Comparison of ENCODE assay signal across 1 cellular context in the genomic region with DNA sequence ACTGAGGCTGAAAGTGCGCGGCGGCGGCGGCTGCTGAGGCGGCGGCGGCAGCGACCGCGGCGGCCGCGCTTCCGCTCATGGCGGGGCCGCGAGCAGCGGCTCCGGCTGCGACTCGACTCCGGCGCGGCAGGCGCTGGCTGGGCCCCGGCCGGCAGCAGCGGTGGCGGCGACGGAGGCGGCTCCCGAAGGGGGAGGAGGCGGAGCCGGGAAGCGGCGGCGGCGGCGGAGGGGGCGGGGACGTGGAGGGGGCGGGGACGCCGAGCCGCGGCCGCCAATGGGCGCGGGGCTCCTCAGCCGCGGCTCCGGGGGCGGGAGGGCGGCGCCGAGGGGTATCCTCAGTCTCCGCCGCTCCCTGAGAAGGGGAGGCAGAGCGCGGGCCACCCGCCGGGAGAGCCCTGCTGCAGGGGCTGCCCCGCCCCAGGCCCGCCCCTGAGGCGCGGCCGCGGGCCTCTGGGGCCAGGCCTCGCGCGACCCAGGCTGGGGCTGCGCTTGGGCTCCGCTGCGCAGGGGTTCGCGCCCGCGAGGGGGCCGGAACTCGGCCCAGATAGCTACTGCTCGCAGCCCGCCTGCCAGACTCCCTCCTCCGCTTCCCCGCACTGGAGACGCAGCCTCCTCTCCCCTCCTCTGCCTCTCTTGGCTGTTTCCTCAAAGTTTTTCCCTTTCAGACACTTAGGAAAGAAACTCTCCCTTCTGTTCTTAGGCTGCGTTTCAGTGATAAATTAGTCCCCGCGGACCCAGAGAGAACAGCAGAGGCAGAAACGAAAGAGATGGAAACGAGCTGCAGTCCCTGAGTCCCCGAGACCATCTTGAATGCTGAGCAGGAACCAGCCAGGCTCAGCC.
TF ChIP-seq lines count a peak whose summit lies in the region.

No MANE protein-coding gene starts in this region.

TF ChIP-seq in K562, 482 proteins besides CTCF, POLR2A, EP300 and RAD21 (continued from another document and continues in another):
- TF ChIP-seq, protein P1, sequence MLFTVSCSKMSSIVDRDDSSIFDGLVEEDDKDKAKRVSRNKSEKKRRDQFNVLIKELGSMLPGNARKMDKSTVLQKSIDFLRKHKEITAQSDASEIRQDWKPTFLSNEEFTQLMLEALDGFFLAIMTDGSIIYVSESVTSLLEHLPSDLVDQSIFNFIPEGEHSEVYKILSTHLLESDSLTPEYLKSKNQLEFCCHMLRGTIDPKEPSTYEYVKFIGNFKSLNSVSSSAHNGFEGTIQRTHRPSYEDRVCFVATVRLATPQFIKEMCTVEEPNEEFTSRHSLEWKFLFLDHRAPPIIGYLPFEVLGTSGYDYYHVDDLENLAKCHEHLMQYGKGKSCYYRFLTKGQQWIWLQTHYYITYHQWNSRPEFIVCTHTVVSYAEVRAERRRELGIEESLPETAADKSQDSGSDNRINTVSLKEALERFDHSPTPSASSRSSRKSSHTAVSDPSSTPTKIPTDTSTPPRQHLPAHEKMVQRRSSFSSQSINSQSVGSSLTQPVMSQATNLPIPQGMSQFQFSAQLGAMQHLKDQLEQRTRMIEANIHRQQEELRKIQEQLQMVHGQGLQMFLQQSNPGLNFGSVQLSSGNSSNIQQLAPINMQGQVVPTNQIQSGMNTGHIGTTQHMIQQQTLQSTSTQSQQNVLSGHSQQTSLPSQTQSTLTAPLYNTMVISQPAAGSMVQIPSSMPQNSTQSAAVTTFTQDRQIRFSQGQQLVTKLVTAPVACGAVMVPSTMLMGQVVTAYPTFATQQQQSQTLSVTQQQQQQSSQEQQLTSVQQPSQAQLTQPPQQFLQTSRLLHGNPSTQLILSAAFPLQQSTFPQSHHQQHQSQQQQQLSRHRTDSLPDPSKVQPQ (CRISPR knock-in tag; IDR thresholded peaks at IDR 0.05; ENCODE audit: borderline replicate concordance) = no peak
- TF ChIP-seq, protein P2, sequence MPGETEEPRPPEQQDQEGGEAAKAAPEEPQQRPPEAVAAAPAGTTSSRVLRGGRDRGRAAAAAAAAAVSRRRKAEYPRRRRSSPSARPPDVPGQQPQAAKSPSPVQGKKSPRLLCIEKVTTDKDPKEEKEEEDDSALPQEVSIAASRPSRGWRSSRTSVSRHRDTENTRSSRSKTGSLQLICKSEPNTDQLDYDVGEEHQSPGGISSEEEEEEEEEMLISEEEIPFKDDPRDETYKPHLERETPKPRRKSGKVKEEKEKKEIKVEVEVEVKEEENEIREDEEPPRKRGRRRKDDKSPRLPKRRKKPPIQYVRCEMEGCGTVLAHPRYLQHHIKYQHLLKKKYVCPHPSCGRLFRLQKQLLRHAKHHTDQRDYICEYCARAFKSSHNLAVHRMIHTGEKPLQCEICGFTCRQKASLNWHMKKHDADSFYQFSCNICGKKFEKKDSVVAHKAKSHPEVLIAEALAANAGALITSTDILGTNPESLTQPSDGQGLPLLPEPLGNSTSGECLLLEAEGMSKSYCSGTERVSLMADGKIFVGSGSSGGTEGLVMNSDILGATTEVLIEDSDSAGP (CRISPR knock-in tag; IDR thresholded peaks at IDR 0.05) = no peak
- TF ChIP-seq ZNF263 (CRISPR knock-in tag; IDR thresholded peaks at IDR 0.05; ENCODE audit: borderline replicate concordance) (no peak), POLR2AphosphoS2 (IDR thresholded peaks at IDR 0.05; ENCODE audit: low read length) (no peak), NFE2L1 (tag; IDR thresholded peaks at IDR 0.05; ENCODE audit: borderline replicate concordance, low read depth) (no peak), ZNF24 (IDR thresholded peaks at IDR 0.05) (0 out of 2 replicates have a peak, but pooled peaks have one; percentile 17), POLR3A (IDR thresholded peaks at IDR 0.05; ENCODE audit: borderline replicate concordance, extremely low read depth, insufficient read depth, insufficient read length) (no peak), BCOR (IDR thresholded peaks at IDR 0.05) (no peak), CBX5 (IDR thresholded peaks at IDR 0.05; ENCODE audit: borderline replicate concordance, low read depth) (no peak), ZNF239 (CRISPR knock-in tag; IDR thresholded peaks at IDR 0.05) (no peak), LCOR (CRISPR knock-in tag; IDR thresholded peaks at IDR 0.05) (no peak), JUN (IDR thresholded peaks at IDR 0.05; ENCODE audit: borderline replicate concordance, low read depth, low read length) (no peak), JUN (CRISPR knock-in tag; IDR thresholded peaks at IDR 0.05; ENCODE audit: borderline replicate concordance) (no peak), HNRNPH1 (optimal IDR thresholded peaks at IDR 0.05; ENCODE audit: low read depth, low read length) (no peak), FIP1L1 (IDR thresholded peaks at IDR 0.05; ENCODE audit: low read depth, low read length, poor library complexity, severe bottlenecking) (no peak), SMARCE1 (IDR thresholded peaks at IDR 0.05) (no peak), ELF2 (CRISPR knock-in tag; IDR thresholded peaks at IDR 0.05) (no peak), ZNF143 (CRISPR knock-in tag; IDR thresholded peaks at IDR 0.05) (no peak), ZNF232 (CRISPR knock-in tag; IDR thresholded peaks at IDR 0.05) (no peak), NFXL1 (CRISPR knock-in tag; IDR thresholded peaks at IDR 0.05) (no peak), KLF13 (tag; IDR thresholded peaks at IDR 0.05; ENCODE audit: borderline replicate concordance, low read depth) (no peak), SMARCC2 (IDR thresholded peaks at IDR 0.05; ENCODE audit: low read depth) (no peak), BHLHE40 (IDR thresholded peaks at IDR 0.05; ENCODE audit: low read length) (no peak), ARID1B (IDR thresholded peaks at IDR 0.05) (no peak), FOXJ3 (CRISPR knock-in tag; IDR thresholded peaks at IDR 0.05) (no peak), PTRF (tag; IDR thresholded peaks at IDR 0.05) (no peak), ELF4 (CRISPR knock-in tag; IDR thresholded peaks at IDR 0.05) (no peak), FOXM1 (IDR thresholded peaks at IDR 0.05; ENCODE audit: low read depth) (no peak), FOXM1 (CRISPR knock-in tag; IDR thresholded peaks at IDR 0.05; ENCODE audit: low read depth) (no peak), HDAC3 (IDR thresholded peaks at IDR 0.05; ENCODE audit: borderline replicate concordance, partially characterized antibody) (no peak), HDAC2 (IDR thresholded peaks at IDR 0.05) (no peak), TEAD1 (CRISPR knock-in tag; IDR thresholded peaks at IDR 0.05) (no peak), CAMTA2 (CRISPR knock-in tag; conservative IDR thresholded peaks at IDR 0.05) (no peak), KLF16 (IDR thresholded peaks at IDR 0.05) (no peak), RBBP5 (IDR thresholded peaks at IDR 0.05; ENCODE audit: borderline replicate concordance, insufficient read depth, low read length, poor library complexity, severe bottlenecking) (peak; percentile 60), RFX1 (IDR thresholded peaks at IDR 0.05) (no peak), RBM22 (IDR thresholded peaks at IDR 0.05; ENCODE audit: low read depth, low read length, poor library complexity, severe bottlenecking) (no peak)
- TF ChIP-seq, protein P3, sequence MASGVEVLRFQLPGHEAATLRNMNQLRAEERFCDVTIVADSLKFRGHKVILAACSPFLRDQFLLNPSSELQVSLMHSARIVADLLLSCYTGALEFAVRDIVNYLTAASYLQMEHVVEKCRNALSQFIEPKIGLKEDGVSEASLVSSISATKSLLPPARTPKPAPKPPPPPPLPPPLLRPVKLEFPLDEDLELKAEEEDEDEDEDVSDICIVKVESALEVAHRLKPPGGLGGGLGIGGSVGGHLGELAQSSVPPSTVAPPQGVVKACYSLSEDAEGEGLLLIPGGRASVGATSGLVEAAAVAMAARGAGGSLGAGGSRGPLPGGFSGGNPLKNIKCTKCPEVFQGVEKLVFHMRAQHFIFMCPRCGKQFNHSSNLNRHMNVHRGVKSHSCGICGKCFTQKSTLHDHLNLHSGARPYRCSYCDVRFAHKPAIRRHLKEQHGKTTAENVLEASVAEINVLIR (CRISPR knock-in tag; IDR thresholded peaks at IDR 0.05) = no peak
- TF ChIP-seq, protein P4, sequence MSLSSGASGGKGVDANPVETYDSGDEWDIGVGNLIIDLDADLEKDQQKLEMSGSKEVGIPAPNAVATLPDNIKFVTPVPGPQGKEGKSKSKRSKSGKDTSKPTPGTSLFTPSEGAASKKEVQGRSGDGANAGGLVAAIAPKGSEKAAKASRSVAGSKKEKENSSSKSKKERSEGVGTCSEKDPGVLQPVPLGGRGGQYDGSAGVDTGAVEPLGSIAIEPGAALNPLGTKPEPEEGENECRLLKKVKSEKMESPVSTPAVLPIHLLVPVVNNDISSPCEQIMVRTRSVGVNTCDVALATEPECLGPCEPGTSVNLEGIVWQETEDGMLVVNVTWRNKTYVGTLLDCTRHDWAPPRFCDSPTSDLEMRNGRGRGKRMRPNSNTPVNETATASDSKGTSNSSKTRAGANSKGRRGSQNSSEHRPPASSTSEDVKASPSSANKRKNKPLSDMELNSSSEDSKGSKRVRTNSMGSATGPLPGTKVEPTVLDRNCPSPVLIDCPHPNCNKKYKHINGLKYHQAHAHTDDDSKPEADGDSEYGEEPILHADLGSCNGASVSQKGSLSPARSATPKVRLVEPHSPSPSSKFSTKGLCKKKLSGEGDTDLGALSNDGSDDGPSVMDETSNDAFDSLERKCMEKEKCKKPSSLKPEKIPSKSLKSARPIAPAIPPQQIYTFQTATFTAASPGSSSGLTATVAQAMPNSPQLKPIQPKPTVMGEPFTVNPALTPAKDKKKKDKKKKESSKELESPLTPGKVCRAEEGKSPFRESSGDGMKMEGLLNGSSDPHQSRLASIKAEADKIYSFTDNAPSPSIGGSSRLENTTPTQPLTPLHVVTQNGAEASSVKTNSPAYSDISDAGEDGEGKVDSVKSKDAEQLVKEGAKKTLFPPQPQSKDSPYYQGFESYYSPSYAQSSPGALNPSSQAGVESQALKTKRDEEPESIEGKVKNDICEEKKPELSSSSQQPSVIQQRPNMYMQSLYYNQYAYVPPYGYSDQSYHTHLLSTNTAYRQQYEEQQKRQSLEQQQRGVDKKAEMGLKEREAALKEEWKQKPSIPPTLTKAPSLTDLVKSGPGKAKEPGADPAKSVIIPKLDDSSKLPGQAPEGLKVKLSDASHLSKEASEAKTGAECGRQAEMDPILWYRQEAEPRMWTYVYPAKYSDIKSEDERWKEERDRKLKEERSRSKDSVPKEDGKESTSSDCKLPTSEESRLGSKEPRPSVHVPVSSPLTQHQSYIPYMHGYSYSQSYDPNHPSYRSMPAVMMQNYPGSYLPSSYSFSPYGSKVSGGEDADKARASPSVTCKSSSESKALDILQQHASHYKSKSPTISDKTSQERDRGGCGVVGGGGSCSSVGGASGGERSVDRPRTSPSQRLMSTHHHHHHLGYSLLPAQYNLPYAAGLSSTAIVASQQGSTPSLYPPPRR (CRISPR knock-in tag; IDR thresholded peaks at IDR 0.05; ENCODE audit: borderline replicate concordance) = no peak
- TF ChIP-seq, protein P5, sequence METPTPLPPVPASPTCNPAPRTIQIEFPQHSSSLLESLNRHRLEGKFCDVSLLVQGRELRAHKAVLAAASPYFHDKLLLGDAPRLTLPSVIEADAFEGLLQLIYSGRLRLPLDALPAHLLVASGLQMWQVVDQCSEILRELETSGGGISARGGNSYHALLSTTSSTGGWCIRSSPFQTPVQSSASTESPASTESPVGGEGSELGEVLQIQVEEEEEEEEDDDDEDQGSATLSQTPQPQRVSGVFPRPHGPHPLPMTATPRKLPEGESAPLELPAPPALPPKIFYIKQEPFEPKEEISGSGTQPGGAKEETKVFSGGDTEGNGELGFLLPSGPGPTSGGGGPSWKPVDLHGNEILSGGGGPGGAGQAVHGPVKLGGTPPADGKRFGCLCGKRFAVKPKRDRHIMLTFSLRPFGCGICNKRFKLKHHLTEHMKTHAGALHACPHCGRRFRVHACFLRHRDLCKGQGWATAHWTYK (CRISPR knock-in tag; IDR thresholded peaks at IDR 0.05) = no peak
- TF ChIP-seq, protein P6, sequence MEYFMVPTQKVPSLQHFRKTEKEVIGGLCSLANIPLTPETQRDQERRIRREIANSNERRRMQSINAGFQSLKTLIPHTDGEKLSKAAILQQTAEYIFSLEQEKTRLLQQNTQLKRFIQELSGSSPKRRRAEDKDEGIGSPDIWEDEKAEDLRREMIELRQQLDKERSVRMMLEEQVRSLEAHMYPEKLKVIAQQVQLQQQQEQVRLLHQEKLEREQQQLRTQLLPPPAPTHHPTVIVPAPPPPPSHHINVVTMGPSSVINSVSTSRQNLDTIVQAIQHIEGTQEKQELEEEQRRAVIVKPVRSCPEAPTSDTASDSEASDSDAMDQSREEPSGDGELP (CRISPR knock-in tag; IDR thresholded peaks at IDR 0.05; ENCODE audit: borderline replicate concordance) = no peak
- TF ChIP-seq, protein P7, sequence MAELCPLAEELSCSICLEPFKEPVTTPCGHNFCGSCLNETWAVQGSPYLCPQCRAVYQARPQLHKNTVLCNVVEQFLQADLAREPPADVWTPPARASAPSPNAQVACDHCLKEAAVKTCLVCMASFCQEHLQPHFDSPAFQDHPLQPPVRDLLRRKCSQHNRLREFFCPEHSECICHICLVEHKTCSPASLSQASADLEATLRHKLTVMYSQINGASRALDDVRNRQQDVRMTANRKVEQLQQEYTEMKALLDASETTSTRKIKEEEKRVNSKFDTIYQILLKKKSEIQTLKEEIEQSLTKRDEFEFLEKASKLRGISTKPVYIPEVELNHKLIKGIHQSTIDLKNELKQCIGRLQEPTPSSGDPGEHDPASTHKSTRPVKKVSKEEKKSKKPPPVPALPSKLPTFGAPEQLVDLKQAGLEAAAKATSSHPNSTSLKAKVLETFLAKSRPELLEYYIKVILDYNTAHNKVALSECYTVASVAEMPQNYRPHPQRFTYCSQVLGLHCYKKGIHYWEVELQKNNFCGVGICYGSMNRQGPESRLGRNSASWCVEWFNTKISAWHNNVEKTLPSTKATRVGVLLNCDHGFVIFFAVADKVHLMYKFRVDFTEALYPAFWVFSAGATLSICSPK (IDR thresholded peaks at IDR 0.05; ENCODE audit: borderline replicate concordance) = no peak
- TF ChIP-seq, protein P8, sequence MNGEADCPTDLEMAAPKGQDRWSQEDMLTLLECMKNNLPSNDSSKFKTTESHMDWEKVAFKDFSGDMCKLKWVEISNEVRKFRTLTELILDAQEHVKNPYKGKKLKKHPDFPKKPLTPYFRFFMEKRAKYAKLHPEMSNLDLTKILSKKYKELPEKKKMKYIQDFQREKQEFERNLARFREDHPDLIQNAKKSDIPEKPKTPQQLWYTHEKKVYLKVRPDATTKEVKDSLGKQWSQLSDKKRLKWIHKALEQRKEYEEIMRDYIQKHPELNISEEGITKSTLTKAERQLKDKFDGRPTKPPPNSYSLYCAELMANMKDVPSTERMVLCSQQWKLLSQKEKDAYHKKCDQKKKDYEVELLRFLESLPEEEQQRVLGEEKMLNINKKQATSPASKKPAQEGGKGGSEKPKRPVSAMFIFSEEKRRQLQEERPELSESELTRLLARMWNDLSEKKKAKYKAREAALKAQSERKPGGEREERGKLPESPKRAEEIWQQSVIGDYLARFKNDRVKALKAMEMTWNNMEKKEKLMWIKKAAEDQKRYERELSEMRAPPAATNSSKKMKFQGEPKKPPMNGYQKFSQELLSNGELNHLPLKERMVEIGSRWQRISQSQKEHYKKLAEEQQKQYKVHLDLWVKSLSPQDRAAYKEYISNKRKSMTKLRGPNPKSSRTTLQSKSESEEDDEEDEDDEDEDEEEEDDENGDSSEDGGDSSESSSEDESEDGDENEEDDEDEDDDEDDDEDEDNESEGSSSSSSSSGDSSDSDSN (IDR thresholded peaks at IDR 0.05; ENCODE audit: borderline replicate concordance in 1 of 2, low read depth in 2 of 2, low read length in 2 of 2) = peak; percentile 19 to 88; a peak in 2 of 4 replicates
